In genomic region chr7:95198891-95199290, GRCh38 we compare ENCODE assay signal across 1 cellular context.
TF ChIP-seq lines count a peak whose summit lies in the region.

No MANE protein-coding gene starts in this region.

TF ChIP-seq in SK-N-SH, 30 proteins besides CTCF, POLR2A, EP300 and RAD21 (continued from another document):
- no peak for TF ChIP-seq MAX (IDR thresholded peaks at IDR 0.05; ENCODE audit: low read depth)
- TF ChIP-seq POLR2AphosphoS5 (IDR thresholded peaks at IDR 0.05; ENCODE audit: low read depth, low read length) = 0 out of 2 replicates have a peak, but pooled peaks have one; percentile 47
- no peak for TF ChIP-seq FOXJ3 (CRISPR knock-in tag; IDR thresholded peaks at IDR 0.05)
TF ChIP-seq in SK-N-SH: peak in this region for 5.
